Comparison of ENCODE assay signal across 8 cellular contexts in the genomic region with DNA sequence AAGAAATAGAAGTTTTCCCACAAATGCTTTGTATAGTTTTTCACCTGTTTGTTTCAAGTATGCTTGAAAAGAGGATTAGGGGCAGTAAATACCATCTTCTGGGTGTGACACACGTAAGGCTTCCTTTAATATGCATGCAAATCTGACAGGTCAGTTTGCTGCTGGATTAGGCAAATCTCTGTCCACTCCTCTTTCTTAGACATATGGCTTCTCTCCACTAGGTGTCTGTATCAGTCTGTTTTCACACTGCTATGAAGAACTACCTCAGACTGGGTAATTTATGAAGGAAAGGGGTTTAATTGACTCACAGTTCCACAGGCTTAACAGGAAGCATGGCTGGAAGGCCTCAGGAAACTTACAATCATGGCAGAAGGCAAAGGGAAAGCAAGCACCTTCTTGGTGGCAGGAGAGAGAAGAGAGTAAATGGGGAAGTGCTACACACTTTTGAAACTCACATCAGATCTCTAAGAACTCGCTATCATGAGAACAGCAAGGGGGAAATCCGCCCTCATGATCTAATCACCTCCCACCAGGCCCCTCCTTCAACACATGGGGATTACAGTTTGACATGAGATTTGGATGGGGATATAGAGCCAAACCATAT.
DNase-seq lines count a peak whose midpoint lies in the region; ATAC-seq, FAIRE-seq and TF ChIP-seq lines count a peak whose summit lies in the region.

No MANE protein-coding gene starts in this region.

- no peaks in the 10 kb centered on the region; the same call in 1 of the 2 replicates for H3K27me3 ChIP-seq in IMR-90 (ENCODE audit: control insufficient read depth, insufficient read depth, low read length)
- peaks cover 0 to 2% of the 10 kb centered on the region in 2 experiments for H3K27me3 ChIP-seq in endothelial cell of umbilical vein (ENCODE audit: control insufficient read depth in 2 of 2, insufficient read depth in 2 of 2, low read length in 2 of 2)
- H3K27me3 ChIP-seq in gastrocnemius medialis: no peaks in the 10 kb centered on the region

- H3K23ac ChIP-seq in IMR-90 (ENCODE audit: low read depth, low read length): no peak overlapping the region

- no peak overlapping the region for H2BK120ac ChIP-seq in IMR-90 (ENCODE audit: low read depth, low read length)

- in situ Hi-C loops in IMR-90 (cut with MboI; ENCODE audit: low sequenced_read_pairs) (loop anchor here (5.0 kb wide), 1 partner anchor 45 kb away; no protein-coding TSS in a partner anchor), gastrocnemius medialis (cut with MboI; ENCODE audit: low sequenced_read_pairs in 4 of 4) (no loop called here)

- FAIRE-seq in endothelial cell of umbilical vein (lab: Jason Lieb, UNC): peak; percentile 8

- H3K9me3 ChIP-seq in IMR-90 (ENCODE audit: control insufficient read depth, insufficient read depth, low read length): no peaks in the 10 kb centered on the region
- no peaks in the 10 kb centered on the region for H3K9me3 ChIP-seq in endothelial cell of umbilical vein (replicated peaks; ENCODE audit: control insufficient read depth, insufficient read depth, low read length)
- no peaks in the 10 kb centered on the region for H3K9me3 ChIP-seq in gastrocnemius medialis

- no peaks in the 10 kb centered on the region for H3K79me2 ChIP-seq in endothelial cell of umbilical vein (ENCODE audit: control insufficient read depth, insufficient read depth, low read length)

- POLR2A ChIA-PET in IMR-90 (lab: Charles Lee; ENCODE audit: unreplicated experiment) (no interaction called here), endothelial cell of umbilical vein (lab: Charles Lee) (no interaction called here)

- H3K14ac ChIP-seq in IMR-90 (replicated peaks; ENCODE audit: low read depth, low read length): no peak overlapping the region

- ATAC-seq in GM21576 (IDR thresholded peaks at IDR 0.05; ENCODE audit: unreplicated experiment) (peak; percentile 80), IMR-90 (ENCODE audit: low read depth) (peak; percentile 42; the same call in 1 of the 2 replicates), gastrocnemius medialis (no peak), left ventricle myocardium superior (no peak)

- no peak overlapping the region for H2AK9ac ChIP-seq in IMR-90 (replicated peaks; ENCODE audit: low read depth, low read length, poor library complexity)

- CTCF ChIA-PET in IMR-90 (lab: Yijun Ruan, JAX): interaction anchor here (0.6 kb wide), 1 partner anchor 29 kb away, joined by 5 read pairs; no protein-coding TSS in a partner anchor
- CTCF ChIA-PET in endothelial cell of umbilical vein (lab: Charles Lee): no interaction called here

- H3K4me2 ChIP-seq in IMR-90 (ENCODE audit: low read depth, low read length) (no peak overlapping the region), endothelial cell of umbilical vein (ENCODE audit: insufficient read depth, low read length) (no peak overlapping the region)

- no peak overlapping the region for H4K91ac ChIP-seq in IMR-90 (ENCODE audit: insufficient read depth, low read depth, low read length)

- H3K4me1 ChIP-seq in IMR-90 (ENCODE audit: control insufficient read depth, insufficient read depth, low read length) (no peaks in the 10 kb centered on the region), endothelial cell of umbilical vein (ENCODE audit: control insufficient read depth, extremely low read depth, insufficient read depth, low read length) (no peaks in the 10 kb centered on the region), gastrocnemius medialis (no peaks in the 10 kb centered on the region)

- no peak overlapping the region for H2BK5ac ChIP-seq in IMR-90 (ENCODE audit: low read depth, low read length, poor library complexity, severe bottlenecking)

- no peaks in the 10 kb centered on the region for H3K79me1 ChIP-seq in IMR-90 (ENCODE audit: low read depth in 1 of 2, low read length in 2 of 2)

- H2BK20ac ChIP-seq in IMR-90 (ENCODE audit: low read depth, low read length): no peak overlapping the region

- H2AFZ ChIP-seq in IMR-90 (replicated peaks; ENCODE audit: low read length, poor library complexity) (no peak overlapping the region), endothelial cell of umbilical vein (ENCODE audit: low read depth, low read length) (no peak overlapping the region)

- BruUV-seq in IMR-90 (replicated peaks; lab: Mats Ljungman, UMichigan) (no TSS peak), endothelial cell of umbilical vein (replicated peaks; lab: Mats Ljungman, UMichigan) (no TSS peak)

- H2BK15ac ChIP-seq in IMR-90 (ENCODE audit: low read depth, low read length): no peak overlapping the region

- H2AK5ac ChIP-seq in IMR-90 (ENCODE audit: low read depth, low read length): no peak overlapping the region

- no peak overlapping the region for H4K5ac ChIP-seq in IMR-90 (ENCODE audit: low read depth, low read length)

- DNase-seq in IMR-90 (no peak), endothelial cell of umbilical vein (ENCODE audit: low read depth, low spot score) (no peak), NCI-H1417 treated with DMSO at 0.1 percent for 48 hours (lab: John Stamatoyannopoulos, UW) (no peak), gastrocnemius medialis (no peak), NCI-H2081 treated with DMSO at 0.1 percent for 48 hours (lab: John Stamatoyannopoulos, UW) (no peak), left ventricle myocardium superior (no peak)

- H3K4me3 ChIP-seq in IMR-90 (ENCODE audit: insufficient read depth, low read depth, low read length) (no peak overlapping the region), endothelial cell of umbilical vein (replicated peaks in 1 of 3; ENCODE audit: insufficient read depth in 1 of 3, low read depth in 1 of 3, low read length in 3 of 3) (no peak overlapping the region), gastrocnemius medialis (no peak overlapping the region)

- no peaks in the 10 kb centered on the region for H3K9me1 ChIP-seq in IMR-90 (ENCODE audit: insufficient read depth, low read length)
- no peaks in the 10 kb centered on the region for H3K9me1 ChIP-seq in endothelial cell of umbilical vein (replicated peaks; ENCODE audit: control insufficient read depth, extremely low read depth, insufficient read depth, low read length)

- peak; percentile 27 for TF ChIP-seq CTCF in GM12873 (IDR thresholded peaks at IDR 0.05; ENCODE audit: insufficient read depth, low read depth, low read length, missing control alignments)
- TF ChIP-seq CTCF in IMR-90 (conservative IDR thresholded peaks at IDR 0.05; ENCODE audit: low read depth, low read length): 0 out of 2 replicates have a peak, but pooled peaks have one; percentile 2
- TF ChIP-seq CTCF in endothelial cell of umbilical vein (IDR thresholded peaks at IDR 0.05; ENCODE audit: extremely low read depth in 1 of 2, insufficient read depth in 1 of 2, low read depth in 1 of 2, low read length in 2 of 2): no peak
- no peak for TF ChIP-seq CTCF in gastrocnemius medialis (IDR thresholded peaks at IDR 0.05 in 4 of 5, conservative IDR thresholded peaks at IDR 0.05 in 1 of 5)

- WGBS in IMR-90 (ENCODE audit: extremely low coverage in 2 of 2, insufficient read length in 1 of 2), 2 experiments: 17% methylated on average over 1 of the region's 3 CpGs; no CpG with 5 or more reads in 1 of the 2 experiments

- H4K20me1 ChIP-seq in IMR-90 (ENCODE audit: insufficient read depth, low read length) (no peaks in the 10 kb centered on the region), endothelial cell of umbilical vein (replicated peaks; ENCODE audit: control insufficient read depth, extremely low read depth, insufficient read depth, low read length) (no peaks in the 10 kb centered on the region)

- TF ChIP-seq RAD21 in IMR-90 (IDR thresholded peaks at IDR 0.05; ENCODE audit: low read length): no peak

- H3K9ac ChIP-seq in IMR-90 (ENCODE audit: low read depth, low read length) (no peak overlapping the region), endothelial cell of umbilical vein (replicated peaks; ENCODE audit: extremely low read depth, insufficient read depth, low read length) (no peak overlapping the region)

- H3K36me3 ChIP-seq in IMR-90 (ENCODE audit: control insufficient read depth, insufficient read depth, low read length) (no peaks in the 10 kb centered on the region), endothelial cell of umbilical vein (ENCODE audit: control insufficient read depth in 2 of 2, extremely low read depth in 1 of 2, insufficient read depth in 2 of 2, low read length in 2 of 2) (no peaks in the 10 kb centered on the region), gastrocnemius medialis (no peaks in the 10 kb centered on the region)

- TF ChIP-seq POLR2A in IMR-90 (IDR thresholded peaks at IDR 0.05; ENCODE audit: low read depth, low read length): no peak
- TF ChIP-seq POLR2A in endothelial cell of umbilical vein (IDR thresholded peaks at IDR 0.05; ENCODE audit: low read depth, low read length): no peak
- no peak for TF ChIP-seq POLR2A in gastrocnemius medialis (IDR thresholded peaks at IDR 0.05)

- H3K18ac ChIP-seq in IMR-90 (ENCODE audit: low read depth, low read length): no peak overlapping the region

- H4K8ac ChIP-seq in IMR-90 (ENCODE audit: low read depth in 2 of 2, low read length in 2 of 2): no peak overlapping the region

- H3K56ac ChIP-seq in IMR-90 (ENCODE audit: extremely low read depth, insufficient read depth, low read length): no peak overlapping the region

- intact Hi-C loops in IMR-90 (cut with micrococcal nuclease) (no loop called here), endothelial cell of umbilical vein (cut with micrococcal nuclease) (no loop called here), gastrocnemius medialis (cut with DNase I; ENCODE audit: low total_unique reads) (no loop called here), left ventricle myocardium superior (cut with micrococcal nuclease) (no loop called here)

- no peak overlapping the region for H3K27ac ChIP-seq in IMR-90 (ENCODE audit: insufficient read depth, low read length)
- H3K27ac ChIP-seq in endothelial cell of umbilical vein (ENCODE audit: insufficient read depth, low read depth, low read length): no peak overlapping the region
- no peak overlapping the region for H3K27ac ChIP-seq in gastrocnemius medialis

- dilution Hi-C loops in IMR-90 (cut with HindIII; ENCODE audit: low sequenced_read_pairs, unreplicated experiment): no loop called here
- dilution Hi-C loops in endothelial cell of umbilical vein (cut with MboI; ENCODE audit: extremely low pct_ligation_motif_present, low sequenced_read_pairs): no loop called here

- H3K4ac ChIP-seq in IMR-90 (ENCODE audit: low read depth, low read length): no peak overlapping the region

TF ChIP-seq in IMR-90, 13 proteins besides CTCF, POLR2A, EP300 and RAD21 (continues in another document):
- TF ChIP-seq CEBPB (IDR thresholded peaks at IDR 0.05; ENCODE audit: low read depth, low read length): no peak
- TF ChIP-seq CHD1 (IDR thresholded peaks at IDR 0.05; ENCODE audit: low read depth, low read length): no peak
- no peak for TF ChIP-seq MAFK (IDR thresholded peaks at IDR 0.05; ENCODE audit: low read depth, low read length)
- no peak for TF ChIP-seq RCOR1 (IDR thresholded peaks at IDR 0.05; ENCODE audit: insufficient replicate concordance, low read length)

TF ChIP-seq in endothelial cell of umbilical vein, 7 proteins besides CTCF, POLR2A, EP300 and RAD21 (continues in another document):
- TF ChIP-seq POLR2AphosphoS5 (IDR thresholded peaks at IDR 0.05; ENCODE audit: insufficient read depth, low read depth, low read length): no peak
- TF ChIP-seq, protein P1, sequence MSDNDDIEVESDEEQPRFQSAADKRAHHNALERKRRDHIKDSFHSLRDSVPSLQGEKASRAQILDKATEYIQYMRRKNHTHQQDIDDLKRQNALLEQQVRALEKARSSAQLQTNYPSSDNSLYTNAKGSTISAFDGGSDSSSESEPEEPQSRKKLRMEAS (IDR thresholded peaks at IDR 0.05; ENCODE audit: insufficient read depth, insufficient read length): no peak

Comparison
In these comparisons a context has a peak if more than half of its experiments do, and no peak if none do; other contexts are left out.
1. CTCF ChIP-seq: peak in GM12873 (single experiment) and IMR-90 (single experiment); none in endothelial cell of umbilical vein (0 of 2) and gastrocnemius medialis (0 of 5).
2. ATAC-seq: peak in GM21576 (single experiment) and IMR-90 (single experiment); none in gastrocnemius medialis (0 of 2) and left ventricle myocardium superior (single experiment).